In the genomic region with DNA sequence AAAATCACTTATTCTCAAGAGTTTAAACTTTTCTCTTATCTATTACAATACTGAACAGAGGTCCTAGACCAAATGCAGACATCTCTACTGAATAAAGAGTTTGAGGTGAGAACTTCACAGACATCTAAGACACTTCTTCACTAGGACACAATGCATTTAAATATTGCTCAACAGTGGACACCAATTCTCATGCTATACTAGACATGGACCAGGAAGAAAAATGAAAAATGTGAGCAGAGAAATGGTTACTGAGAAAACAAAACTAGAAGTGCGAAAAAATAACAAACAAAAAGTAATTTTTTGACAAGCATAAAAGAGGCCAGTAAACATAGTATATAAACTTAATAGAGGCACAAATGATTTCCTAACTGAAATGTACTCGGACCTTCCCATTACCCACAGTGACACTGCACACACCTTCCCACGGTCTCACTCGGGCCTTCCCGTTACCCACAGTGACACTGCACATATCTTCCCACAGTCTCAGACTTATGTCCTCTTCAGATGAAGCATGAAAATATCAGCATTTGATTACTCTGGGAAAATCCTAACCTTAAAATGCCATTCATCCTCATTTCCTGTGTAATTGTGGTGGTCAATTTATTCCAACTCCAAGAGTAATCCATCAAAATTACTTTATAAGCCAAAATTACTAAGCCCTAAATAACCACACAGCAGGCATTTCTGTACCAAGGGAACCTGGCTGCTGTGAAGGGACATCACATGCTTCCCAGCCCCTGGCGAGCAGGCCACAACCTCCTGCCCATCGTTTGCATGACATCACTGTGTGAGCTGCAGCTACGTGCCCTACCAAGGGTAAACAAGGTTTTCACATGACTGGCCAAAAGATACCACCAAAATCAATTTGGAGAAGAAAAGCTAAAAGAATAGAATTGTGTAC, we compare ENCODE assay signal across 8 cellular contexts. TPM values are rescaled to one million over a fixed set of nuclear protein-coding genes. Genes with fewer than 3 reads are reported as not detected.
DNase-seq lines count a peak whose midpoint lies in the region; ATAC-seq and TF ChIP-seq lines count a peak whose summit lies in the region.

No MANE protein-coding gene starts in this region.

- H3K9me3 Mint-ChIP-seq in chondrocyte (ENCODE audit: low read depth) (no peaks in the 10 kb centered on the region), mesothelial cell of epicardium (no peaks in the 10 kb centered on the region)
- no peaks in the 10 kb centered on the region for H3K9me3 Mint-ChIP-seq in CD4-positive, alpha-beta memory T cell

- no peaks in the 10 kb centered on the region for H3K27me3 ChIP-seq in CD4-positive, alpha-beta memory T cell (ENCODE audit: insufficient read depth, low read length)

- H3K4me1 Mint-ChIP-seq in chondrocyte (ENCODE audit: low read depth): peaks cover 82% of the 10 kb centered on the region
- H3K4me1 Mint-ChIP-seq in mesothelial cell of epicardium: peaks cover 22% of the 10 kb centered on the region
- peaks cover 38 to 74% (median 54%) of the 10 kb centered on the region in 4 donors for H3K4me1 Mint-ChIP-seq in CD4-positive, alpha-beta memory T cell

- peaks cover 16% of the 10 kb centered on the region for H3K36me3 Mint-ChIP-seq in chondrocyte (ENCODE audit: low read depth)
- peaks cover 26% of the 10 kb centered on the region for H3K36me3 Mint-ChIP-seq in mesothelial cell of epicardium
- peaks cover 24 to 33% of the 10 kb centered on the region in 2 donors for H3K36me3 Mint-ChIP-seq in CD4-positive, alpha-beta memory T cell

- H3K27ac ChIP-seq in CD4-positive, alpha-beta memory T cell (ENCODE audit: low read depth, low read length): no peak overlapping the region

- ATAC-seq in GM18498 (IDR thresholded peaks at IDR 0.05; ENCODE audit: unreplicated experiment): peak; percentile 48
- ATAC-seq in GM21825 (IDR thresholded peaks at IDR 0.05; ENCODE audit: unreplicated experiment): peak; percentile 48

- H3K27me3 Mint-ChIP-seq in chondrocyte (ENCODE audit: low read depth) (no peaks in the 10 kb centered on the region), mesothelial cell of epicardium (ENCODE audit: low read depth) (no peaks in the 10 kb centered on the region)
- no peaks in the 10 kb centered on the region for H3K27me3 Mint-ChIP-seq in CD4-positive, alpha-beta memory T cell

- no peaks in the 10 kb centered on the region for H3K9me3 ChIP-seq in CD4-positive, alpha-beta memory T cell (ENCODE audit: control insufficient read depth in 1 of 2, low read length in 2 of 2)

- peak overlapping the region; percentile 47 for H3K4me3 Mint-ChIP-seq in chondrocyte (ENCODE audit: unreplicated experiment)
- no peak overlapping the region for H3K4me3 Mint-ChIP-seq in mesothelial cell of epicardium
- peak overlapping the region in 2 of 8 donors; percentile 27 to 61 for H3K4me3 Mint-ChIP-seq in CD4-positive, alpha-beta memory T cell

- H3K36me3 ChIP-seq in CD4-positive, alpha-beta memory T cell (ENCODE audit: insufficient read depth, low read length): peaks cover 9% of the 10 kb centered on the region

- POLR2A ChIA-PET in CD4-positive, alpha-beta memory T cell (lab: Charles Lee; ENCODE audit: partially characterized antibody): no interaction called here

- no peak overlapping the region for H3K4me3 ChIP-seq in CD4-positive, alpha-beta memory T cell (ENCODE audit: low read length in 2 of 2)

- peak overlapping the region; percentile 96 for H3K27ac Mint-ChIP-seq in chondrocyte (ENCODE audit: unreplicated experiment)
- H3K27ac Mint-ChIP-seq in mesothelial cell of epicardium: peak overlapping the region; percentile 57
- peak overlapping the region in 3 of 7 donors; percentile 1 to 57 (median 53) for H3K27ac Mint-ChIP-seq in CD4-positive, alpha-beta memory T cell

- DNase-seq in NCI-H2029 treated with DMSO at 0.1 percent for 48 hours (lab: John Stamatoyannopoulos, UW): peak; percentile 9
- DNase-seq in chondrocyte (ENCODE audit: low spot score): no peak
- no peak for DNase-seq in mesothelial cell of epicardium (ENCODE audit: low spot score in 2 of 2, unreplicated experiment in 2 of 2)
- DNase-seq in germinal center (ENCODE audit: low spot score): no peak
- DNase-seq in HuH-7.5 (ENCODE audit: low spot score): no peak
- no peak for DNase-seq in CD4-positive, alpha-beta memory T cell

- CTCF ChIA-PET in CD4-positive, alpha-beta memory T cell (lab: Charles Lee; ENCODE audit: partially characterized antibody): no interaction called here

- no peak for TF ChIP-seq CTCF in chondrocyte (IDR thresholded peaks at IDR 0.05)
- no peak for TF ChIP-seq CTCF in mesothelial cell of epicardium (IDR thresholded peaks at IDR 0.05; ENCODE audit: unreplicated experiment)

- intact Hi-C loops in CD4-positive, alpha-beta memory T cell (cut with micrococcal nuclease): no loop called here

- H3K4me1 ChIP-seq in CD4-positive, alpha-beta memory T cell (ENCODE audit: insufficient read depth, low read length): peaks cover 42% of the 10 kb centered on the region

RNA-seq across cellular contexts. Expression of a gene that starts 6.4 kb away (rescaled TPM):
- total RNA-seq in chondrocyte (31.7 to 35.0 TPM (median 34.0 TPM) in 3 replicates), mesothelial cell of epicardium (26.1 to 26.6 TPM (median 26.5 TPM) in 3 replicates)
- 10 to 100 TPM; 13.1 to 14.6 TPM for total RNA-seq in CD4-positive, alpha-beta memory T cell
- polyA plus RNA-seq in CD4-positive, alpha-beta memory T cell: 1 to 10 TPM; 2.0 to 7.0 TPM

RNA-seq across cellular contexts. Expression of a gene that starts 35.9 kb away (rescaled TPM):
- total RNA-seq in chondrocyte (0.22 to 0.44 TPM (median 0.27 TPM) in 3 replicates), mesothelial cell of epicardium (1.3 to 1.6 TPM (median 1.5 TPM) in 3 replicates)
- not detected for total RNA-seq in CD4-positive, alpha-beta memory T cell
- polyA plus RNA-seq in CD4-positive, alpha-beta memory T cell: not detected
